ENCODE assay signal across 16 cellular contexts in genomic region chr6:20497200-20497820, GRCh38. TPM values are rescaled to one million over a fixed set of nuclear protein-coding genes. Genes with fewer than 3 reads are reported as not detected.
DNase-seq lines count a peak whose midpoint lies in the region; ATAC-seq and TF ChIP-seq lines count a peak whose summit lies in the region.
"Had no signal": no experiment of that assay in that cellular context is flagged by ENCODE, and none has a peak within 500 bp of the region (broad histone marks: within the 10 kb centered on the region; RNA-seq: fewer than 3 reads in every experiment).

No MANE protein-coding gene starts in this region.

- intact Hi-C loops in posterior cingulate gyrus (cut with DNase I): no loop called here

- no peak for TF ChIP-seq CTCF in astrocyte of the cerebellum (IDR thresholded peaks at IDR 0.05; ENCODE audit: low read depth, low read length, missing control alignments)
- TF ChIP-seq CTCF in type B pancreatic cell (conservative IDR thresholded peaks at IDR 0.05): no peak

- no peaks in the 10 kb centered on the region for H3K27me3 Mint-ChIP-seq in type B pancreatic cell
- H3K27me3 Mint-ChIP-seq: activated naive CD8-positive, alpha-beta T cell; memory B cell had no signal

- ATAC-seq in HG03159 (IDR thresholded peaks at IDR 0.05; ENCODE audit: unreplicated experiment): no peak
- ATAC-seq in GM18511 (IDR thresholded peaks at IDR 0.05; ENCODE audit: unreplicated experiment): no peak

- no peak overlapping the region for H3K4me3 ChIP-seq in astrocyte of the cerebellum (ENCODE audit: low read depth, low read length)
- H3K4me3 ChIP-seq: MG63, smooth muscle cell, stomach had no signal

- peaks cover 6% of the 10 kb centered on the region for H3K4me1 Mint-ChIP-seq in type B pancreatic cell (ENCODE audit: unreplicated experiment)
- H3K4me1 Mint-ChIP-seq: memory B cell had no signal

- no peak overlapping the region for H3K4me3 Mint-ChIP-seq in type B pancreatic cell
- H3K4me3 Mint-ChIP-seq: activated naive CD8-positive, alpha-beta T cell; memory B cell had no signal

- in situ Hi-C loops in astrocyte of the cerebellum (cut with HindIII; ENCODE audit: low sequenced_read_pairs): no loop called here

- no peaks in the 10 kb centered on the region for H3K36me3 Mint-ChIP-seq in type B pancreatic cell
- H3K36me3 Mint-ChIP-seq: activated naive CD8-positive, alpha-beta T cell had no signal

- no peaks in the 10 kb centered on the region for H3K9me3 Mint-ChIP-seq in type B pancreatic cell
- H3K9me3 Mint-ChIP-seq: memory B cell had no signal

- peak; percentile 88 for DNase-seq in AG08395 (ENCODE audit: low spot score)
- peak; percentile 93 for DNase-seq in HCEC 1CT
- peak; percentile 72 for DNase-seq in astrocyte of the cerebellum (ENCODE audit: low read depth)
- DNase-seq in hepatic stellate cell (ENCODE audit: low spot score): peak; percentile 45
- no peak for DNase-seq in type B pancreatic cell (ENCODE audit: extremely low spot score, unreplicated experiment)
- DNase-seq in posterior cingulate gyrus: no peak
- DNase-seq: activated CD4-positive, alpha-beta T cell treated with anti-CD3 and anti-CD28 coated beads for 48 hours; DMS153; MG63; SIG-M5; stomach had no signal

- H3K27ac Mint-ChIP-seq in type B pancreatic cell: no peak overlapping the region
- H3K27ac Mint-ChIP-seq: activated naive CD8-positive, alpha-beta T cell; memory B cell had no signal

RNA-seq across cellular contexts. Expression of gene CDKAL1, which starts 36.9 kb away (rescaled TPM):
- 19.2 and 21.0 TPM in 2 replicates for total RNA-seq in type B pancreatic cell (ENCODE audit: low replicate concordance)

Comparison
In these comparisons a context has a peak if more than half of its experiments do, and no peak if none do; other contexts are left out.
1. DNase-seq: peak in AG08395 (single experiment), HCEC 1CT (single experiment), astrocyte of the cerebellum (single experiment) and hepatic stellate cell (single experiment); none in type B pancreatic cell (single experiment) and posterior cingulate gyrus (0 of 10).